8 cellular contexts compared by ENCODE assay signal in the genomic region with DNA sequence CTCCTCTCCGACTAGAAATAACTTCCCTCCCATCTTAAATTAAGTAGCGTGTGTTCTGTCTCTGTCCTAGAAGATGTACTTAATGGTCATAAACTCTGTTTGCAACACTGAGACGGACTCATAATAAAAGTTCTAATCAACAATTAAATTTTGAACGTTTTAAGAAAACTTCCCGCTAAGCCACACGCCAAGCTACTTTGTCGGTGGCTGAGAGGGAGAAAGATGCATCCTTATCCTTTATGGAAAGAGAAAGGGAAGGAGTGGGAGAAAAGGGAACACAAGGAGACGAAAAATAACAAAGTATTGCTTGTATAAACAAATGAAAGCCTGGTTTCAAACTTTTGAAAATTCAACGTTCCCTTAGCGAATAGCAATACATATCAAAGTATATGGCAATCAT. TPM values are rescaled to one million over a fixed set of nuclear protein-coding genes. Genes with fewer than 3 reads are reported as not detected.
A peak's percentile ranks its signal among the peaks of the same experiment; 100 is the strongest.
DNase-seq lines count a peak whose midpoint lies in the region; ATAC-seq and TF ChIP-seq lines count a peak whose summit lies in the region.

No MANE protein-coding gene starts in this region.

- H3K9me3 ChIP-seq in fibroblast of lung (ENCODE audit: control insufficient read depth, insufficient read depth, low read depth, low read length): no peaks in the 10 kb centered on the region
- no peaks in the 10 kb centered on the region for H3K9me3 ChIP-seq in skeletal muscle satellite cell (replicated peaks; ENCODE audit: low read length)

- DNase-seq in NCI-H2227 treated with DMSO at 0.1 percent for 48 hours (lab: John Stamatoyannopoulos, UW): peak; percentile 36
- DNase-seq in NCI-H2227 (lab: John Stamatoyannopoulos, UW; ENCODE audit: unreplicated experiment): no peak
- DNase-seq in RPMI8226: peak; percentile 34
- peak; percentile 22 to 47 for DNase-seq in fibroblast of lung (ENCODE audit: low read depth in 2 of 2)
- DNase-seq in NCI-H2196 treated with DMSO at 0.1 percent for 48 hours (lab: John Stamatoyannopoulos, UW; ENCODE audit: unreplicated experiment): no peak

- peaks cover 56% of the 10 kb centered on the region for H3K79me2 ChIP-seq in fibroblast of lung (ENCODE audit: control insufficient read depth, insufficient read depth, low read length)

- peak overlapping the region; percentile 76 for H3K9ac ChIP-seq in fibroblast of lung (ENCODE audit: insufficient read depth, low read length)
- peak overlapping the region; percentile 92 for H3K9ac ChIP-seq in skeletal muscle satellite cell (ENCODE audit: low read depth, low read length)

- H3K36me3 ChIP-seq in fibroblast of lung (ENCODE audit: control insufficient read depth, insufficient read depth, low read length) (no peaks in the 10 kb centered on the region), skeletal muscle satellite cell (ENCODE audit: insufficient read depth, low read length) (peaks cover 3% of the 10 kb centered on the region)

- H3K4me2 ChIP-seq in fibroblast of lung (ENCODE audit: extremely low read depth, insufficient read depth, low read length) (peak overlapping the region; percentile 92), skeletal muscle satellite cell (ENCODE audit: low read length) (peak overlapping the region; percentile 95)

- H4K20me1 ChIP-seq in fibroblast of lung (ENCODE audit: control insufficient read depth, extremely low read depth, insufficient read depth, low read length): no peaks in the 10 kb centered on the region

- TF ChIP-seq CTCF in fibroblast of lung (conservative IDR thresholded peaks at IDR 0.05 in 1 of 2, IDR thresholded peaks at IDR 0.05 in 1 of 2; ENCODE audit: low read depth in 1 of 2, low read length in 2 of 2): no peak

- peak overlapping the region; percentile 68 to 96 (median 84) for H3K4me3 ChIP-seq in fibroblast of lung (replicated peaks in 1 of 4; ENCODE audit: control extremely low read depth in 1 of 4, insufficient read depth in 1 of 4, low read depth in 3 of 4, low read length in 4 of 4)
- H3K4me3 ChIP-seq in skeletal muscle satellite cell (ENCODE audit: low read length): peak overlapping the region; percentile 89

- peak overlapping the region; percentile 6 for H2AFZ ChIP-seq in fibroblast of lung (ENCODE audit: low read length)

- ATAC-seq in GM21717 (IDR thresholded peaks at IDR 0.05; ENCODE audit: unreplicated experiment) (no peak), HG02759 (IDR thresholded peaks at IDR 0.05; ENCODE audit: unreplicated experiment) (no peak)

- H3K4me1 ChIP-seq in fibroblast of lung (ENCODE audit: control insufficient read depth, extremely low read depth, insufficient read depth, low read length) (peaks cover 2% of the 10 kb centered on the region), skeletal muscle satellite cell (ENCODE audit: control insufficient read depth, insufficient read depth, low read length) (peaks cover 17% of the 10 kb centered on the region)

- H3K27ac ChIP-seq in fibroblast of lung (ENCODE audit: insufficient read depth, low read length): peak overlapping the region; percentile 88

- no peaks in the 10 kb centered on the region for H3K27me3 ChIP-seq in fibroblast of lung (ENCODE audit: control insufficient read depth, insufficient read depth, low read length)
- H3K27me3 ChIP-seq in skeletal muscle satellite cell (ENCODE audit: control insufficient read depth, insufficient read depth, low read length): no peaks in the 10 kb centered on the region

RNA-seq across cellular contexts. Expression of a gene that starts 0.9 kb away (rescaled TPM):
- total RNA-seq in fibroblast of lung: 49.6 and 55.7 TPM in 2 replicates
- 56.9 and 83.1 TPM in 2 replicates for polyA plus RNA-seq in fibroblast of lung
- 31.1 and 40.3 TPM in 2 replicates for polyA plus RNA-seq in fibroblast of lung (2012)
- 49.3 and 64.3 TPM in 2 replicates for polyA minus RNA-seq in fibroblast of lung (ENCODE audit: low replicate concordance)
- 62.5 and 66.7 TPM in 2 replicates for total RNA-seq in skeletal muscle satellite cell (2012; rRNA removed)

Comparison
In these comparisons a context has a peak if more than half of its experiments do, and no peak if none do; other contexts are left out.
1. DNase-seq: peak in NCI-H2227 treated with DMSO at 0.1 percent for 48 hours (single experiment), RPMI8226 (single experiment) and fibroblast of lung (2 of 2); none in NCI-H2227 (single experiment) and NCI-H2196 treated with DMSO at 0.1 percent for 48 hours (single experiment).